ENCODE assay signal across 28 cellular contexts in the genomic region with DNA sequence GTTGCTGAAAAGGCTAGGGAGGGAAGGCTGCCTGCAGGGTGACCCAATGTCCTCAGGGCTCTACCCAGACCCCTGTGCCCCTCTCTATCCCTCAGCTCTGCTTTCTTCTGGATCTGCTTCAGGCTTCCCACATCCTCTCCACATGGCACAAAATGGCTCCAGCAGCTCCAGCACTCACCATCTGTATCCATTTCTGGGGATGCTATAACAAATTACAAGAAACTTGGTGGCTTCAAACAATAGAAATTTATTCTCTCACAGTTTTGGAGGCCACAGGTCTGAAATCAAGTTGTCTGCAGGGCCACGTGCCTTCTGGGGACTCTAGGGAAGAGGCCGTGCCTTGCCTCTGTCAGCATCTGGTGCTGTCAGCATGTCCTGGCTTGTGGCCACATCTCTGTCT.
"Had no signal": no experiment of that assay in that cellular context is flagged by ENCODE, and none has a peak within 500 bp of the region (broad histone marks: within the 10 kb centered on the region; RNA-seq: fewer than 3 reads in every experiment).

No MANE protein-coding gene starts in this region.

- H3K9ac ChIP-seq: KMS-11 had no signal

- DNase-seq: activated CD4-positive, alpha-beta memory T cell treated with anti-CD3 and anti-CD28 coated beads, Interleukin-2, amount 10 ng/mL, durations not matched to agents 7 days and 5 days; activated CD4-positive, alpha-beta T cell treated with anti-CD3 and anti-CD28 coated beads for 1 hour; activated CD4-positive, alpha-beta T cell treated with anti-CD3 and anti-CD28 coated beads for 48 hours; activated CD4-positive, CD25-positive, alpha-beta regulatory T cell; activated gamma-delta T cell treated with Interleukin-2 at 50 U/mL for 16 hours; activated naive CD4-positive, alpha-beta T cell treated with anti-CD3 and anti-CD28 coated beads for 36 hours; activated T-cell treated with anti-CD3 and anti-CD28 coated beads for 4 hours; activated T-cell treated with anti-CD3 and anti-CD28 coated beads, Interleukin-2, amount 50 U/mL, for 4 hours; anterior cingulate cortex; caudate nucleus; cerebellar nuclear complex; MM.1S; NCI-H1092 treated with DMSO at 0.1 percent for 48 hours; NCI-H1417; NCI-H187 treated with DMSO at 0.1 percent for 48 hours; NCI-H2081; NCI-H345; NCI-H526; NCI-H748 treated with DMSO at 0.1 percent for 48 hours; NK-92 treated with Interleukin-12 subunit alpha and Interleukin-12 subunit beta, amount 100 ng/mL, for 24 hours; PC-3; SHP77; SJCRH30; T1000; WERI-Rb-1 had no signal

- ATAC-seq: activated naive CD4-positive, alpha-beta T cell treated with anti-CD3 and anti-CD28 coated beads, Interleukin-2, amount 50 U/mL, for 72 hours; activated T-cell treated with anti-CD3 and anti-CD28 coated beads, Interleukin-2, amount 50 U/mL, for 4 hours; PC-3 had no signal

- H3K4me2 ChIP-seq: KMS-11 had no signal

- H3K4me3 ChIP-seq: SJCRH30, SK-N-MC had no signal

- H3K27me3 ChIP-seq: SJCRH30 had no signal

- H3K36me3 ChIP-seq: SJCRH30, WERI-Rb-1 had no signal

- H3K9me3 ChIP-seq: SJCRH30 had no signal

- H3K27ac ChIP-seq: KMS-11, SJCRH30, SK-N-MC had no signal
